ENCODE assay signal across 9 cellular contexts in the genomic region with DNA sequence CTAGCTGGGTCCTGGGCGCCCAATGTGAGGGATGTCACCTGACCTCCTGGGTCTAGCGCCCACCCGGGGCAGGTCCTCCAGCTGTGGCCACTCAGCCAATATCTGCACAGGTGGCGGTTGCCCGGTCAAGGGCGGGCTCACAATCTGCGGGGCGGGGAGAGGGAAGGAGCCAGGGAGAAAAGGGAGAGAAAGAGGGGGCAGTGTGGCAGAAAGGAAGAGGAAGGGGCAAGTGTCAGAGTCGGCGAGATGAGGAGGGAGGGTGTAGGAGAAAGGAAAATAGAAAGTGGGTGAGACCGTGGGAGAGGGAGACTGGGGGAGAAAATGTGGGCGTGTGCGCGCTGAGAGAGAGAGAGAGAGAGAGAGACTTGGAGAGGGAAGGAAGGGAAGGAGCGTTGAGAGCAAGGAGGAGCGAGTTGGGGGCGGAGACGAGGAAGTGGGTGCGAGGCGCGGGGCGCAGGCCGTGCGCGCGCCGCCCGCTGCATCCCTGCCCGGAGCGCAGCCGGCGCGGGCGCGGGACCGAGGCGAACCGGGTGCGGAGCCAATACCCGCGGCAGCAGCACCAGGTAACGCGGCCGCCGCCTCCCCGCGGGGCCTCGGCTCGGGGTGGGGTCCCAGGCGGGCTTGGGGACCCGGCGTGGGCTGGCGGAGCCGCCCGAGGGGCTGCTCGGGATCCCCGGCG. TPM values are rescaled to one million over a fixed set of nuclear protein-coding genes. Genes with fewer than 3 reads are reported as not detected.
DNase-seq lines count a peak whose midpoint lies in the region; ATAC-seq, FAIRE-seq and TF ChIP-seq lines count a peak whose summit lies in the region.
"Had no signal": no experiment of that assay in that cellular context is flagged by ENCODE, and none has a peak within 500 bp of the region (broad histone marks: within the 10 kb centered on the region; RNA-seq: fewer than 3 reads in every experiment).

A gene with protein sequence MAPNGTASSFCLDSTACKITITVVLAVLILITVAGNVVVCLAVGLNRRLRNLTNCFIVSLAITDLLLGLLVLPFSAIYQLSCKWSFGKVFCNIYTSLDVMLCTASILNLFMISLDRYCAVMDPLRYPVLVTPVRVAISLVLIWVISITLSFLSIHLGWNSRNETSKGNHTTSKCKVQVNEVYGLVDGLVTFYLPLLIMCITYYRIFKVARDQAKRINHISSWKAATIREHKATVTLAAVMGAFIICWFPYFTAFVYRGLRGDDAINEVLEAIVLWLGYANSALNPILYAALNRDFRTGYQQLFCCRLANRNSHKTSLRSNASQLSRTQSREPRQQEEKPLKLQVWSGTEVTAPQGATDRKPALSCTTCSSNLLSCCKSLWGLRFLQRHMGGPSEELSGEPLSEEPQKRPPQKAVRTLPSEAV (plus strand): TSS at position 479 of the 679 bp plus-strand sequence. CDS start 25,163 bp downstream, outside the sequence.

- H2AFZ ChIP-seq in astrocyte (ENCODE audit: low read depth, low read length): peak within 1 kb of the TSS; percentile 76

- peak; percentile 45 for ATAC-seq in GM21619 (IDR thresholded peaks at IDR 0.05; ENCODE audit: unreplicated experiment)

- peaks cover 11% of the 10 kb centered on the region for H3K4me1 Mint-ChIP-seq in astrocyte (ENCODE audit: low read depth, unreplicated experiment)

- H3K27me3 ChIP-seq in astrocyte (ENCODE audit: insufficient read depth, low read length) (peaks cover 4% of the 10 kb centered on the region), kidney epithelial cell (ENCODE audit: control insufficient read depth, insufficient read depth, low read length) (peaks cover 28% of the 10 kb centered on the region)

- H3K27ac ChIP-seq in astrocyte (ENCODE audit: low read depth, low read length): no peak within 1 kb of the TSS

- peaks cover 1% of the 10 kb centered on the region for H3K9me3 Mint-ChIP-seq in astrocyte (ENCODE audit: unreplicated experiment)

- no peaks in the 10 kb centered on the region for H3K79me2 ChIP-seq in astrocyte (ENCODE audit: insufficient read depth, low read length)

- H3K27ac Mint-ChIP-seq in astrocyte (ENCODE audit: unreplicated experiment): no peak within 1 kb of the TSS

- H3K36me3 ChIP-seq in astrocyte (ENCODE audit: insufficient read depth, low read length) (no peaks in the 10 kb centered on the region), kidney epithelial cell (ENCODE audit: control insufficient read depth, insufficient read depth, low read length) (no peaks in the 10 kb centered on the region)

- peak within 1 kb of the TSS; percentile 89 for H3K4me3 Mint-ChIP-seq in astrocyte (ENCODE audit: unreplicated experiment)

- no peaks in the 10 kb centered on the region for H4K20me1 ChIP-seq in astrocyte (ENCODE audit: insufficient read depth, low read length)

- in situ Hi-C loops in SK-MEL-5 (cut with HindIII; ENCODE audit: low pct_unique_long_range_greater_than_20kb, low sequenced_read_pairs): no loop called here

- H3K9ac ChIP-seq in astrocyte (ENCODE audit: low read length): peak within 1 kb of the TSS; percentile 57

- H3K9me3 ChIP-seq in astrocyte (ENCODE audit: insufficient read depth, low read depth, low read length): no peaks in the 10 kb centered on the region

- peak; percentile 7 for DNase-seq in SK-MEL-5 (ENCODE audit: low read depth, low spot score)
- peak; percentile 8 for DNase-seq in astrocyte (ENCODE audit: low read depth)
- no peak for DNase-seq in kidney epithelial cell (ENCODE audit: low read depth)
- DNase-seq in stimulated activated CD4-positive, alpha-beta T cell treated with anti-CD3 and anti-CD28 coated beads, Interleukin-1b, Interleukin-23, amount 100 ng/mL, for 48 hours: peak; percentile 55
- no peak for DNase-seq in hepatic stellate cell (ENCODE audit: low spot score)
- no peak for DNase-seq in NCI-H1436 (lab: John Stamatoyannopoulos, UW)
- no peak for DNase-seq in DMS153 treated with DMSO at 0.1 percent for 48 hours (lab: John Stamatoyannopoulos, UW; ENCODE audit: unreplicated experiment)

- H3K4me1 ChIP-seq in astrocyte (ENCODE audit: insufficient read depth, low read length): peaks cover 13% of the 10 kb centered on the region

- peaks cover 47% of the 10 kb centered on the region for H3K27me3 Mint-ChIP-seq in astrocyte (ENCODE audit: low read depth, unreplicated experiment)

- H3K36me3 Mint-ChIP-seq in astrocyte (ENCODE audit: low read depth, unreplicated experiment): peaks cover 3% of the 10 kb centered on the region

- H3K4me3 ChIP-seq in astrocyte (ENCODE audit: insufficient read depth, low read depth, low read length): peak within 1 kb of the TSS; percentile 57
- H3K4me3 ChIP-seq in kidney epithelial cell (ENCODE audit: low read depth, low read length): peak within 1 kb of the TSS; percentile 13

- no peak for FAIRE-seq in astrocyte (lab: Jason Lieb, UNC)

- TF ChIP-seq CTCF in astrocyte (IDR thresholded peaks at IDR 0.05; ENCODE audit: insufficient read depth, low read depth, low read length): no peak
- no peak for TF ChIP-seq CTCF in kidney epithelial cell (IDR thresholded peaks at IDR 0.05; ENCODE audit: insufficient read depth, low read length, poor library complexity, severe bottlenecking)

- H3K4me2 ChIP-seq in astrocyte (ENCODE audit: low read length): peak within 1 kb of the TSS; percentile 98

RNA-seq across cellular contexts. Expression of the gene that starts here (rescaled TPM):
- 0.55 and 0.90 TPM in 2 replicates for total RNA-seq in SK-MEL-5 (2014; rRNA removed; shearing (Covaris generic))
- 1.0 and 2.9 TPM in 2 replicates for polyA plus RNA-seq in SK-MEL-5 (2015; cell fraction: cytosol; rRNA removed)
- polyA plus RNA-seq in SK-MEL-5 (2015; cell fraction: nucleus; rRNA removed): 0.04 and 0.15 TPM in 2 replicates
- total RNA-seq in astrocyte: 1.7 and 1.9 TPM in 2 replicates
- 1.1 and 2.7 TPM in 2 replicates for total RNA-seq in kidney epithelial cell
- total RNA-seq: lung microvascular endothelial cell had no signal

Comparison
In these comparisons a context has a peak if more than half of its experiments do, and no peak if none do; other contexts are left out.
1. DNase-seq: peak in SK-MEL-5 (single experiment), astrocyte (single experiment) and stimulated activated CD4-positive, alpha-beta T cell treated with anti-CD3 and anti-CD28 coated beads, Interleukin-1b, Interleukin-23, amount 100 ng/mL, for 48 hours (single experiment); none in kidney epithelial cell (single experiment), hepatic stellate cell (single experiment), NCI-H1436 (single experiment) and DMS153 treated with DMSO at 0.1 percent for 48 hours (single experiment).